Comparison of ENCODE assay signal across 20 cellular contexts in the genomic region with DNA sequence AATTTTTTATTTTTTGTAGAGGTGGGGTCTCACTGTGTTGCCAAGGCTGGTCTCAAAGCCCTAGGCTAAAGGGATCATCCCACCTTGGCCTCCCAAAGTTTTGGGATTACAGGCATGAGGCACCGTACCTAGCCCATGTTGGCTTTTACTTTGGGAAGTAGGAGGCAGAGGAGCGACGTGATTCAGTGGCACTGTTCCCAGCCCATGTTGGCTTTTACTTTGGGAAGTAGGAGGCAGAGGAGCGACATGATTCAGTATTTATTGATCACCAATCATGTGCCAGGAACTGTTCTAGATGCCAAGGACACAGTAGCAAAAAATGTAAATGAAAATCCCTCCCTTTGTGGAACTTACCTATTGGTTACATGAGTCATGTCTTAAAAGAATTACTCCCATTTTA. TPM values are rescaled to one million over a fixed set of nuclear protein-coding genes. Genes with fewer than 3 reads are reported as not detected.
DNase-seq lines count a peak whose midpoint lies in the region; ATAC-seq, FAIRE-seq and TF ChIP-seq lines count a peak whose summit lies in the region.
"Had no signal": no experiment of that assay in that cellular context is flagged by ENCODE, and none has a peak within 500 bp of the region (broad histone marks: within the 10 kb centered on the region; RNA-seq: fewer than 3 reads in every experiment).

No MANE protein-coding gene starts in this region.

- no peak overlapping the region for H3K27ac ChIP-seq in CD4-positive, CD25-positive, alpha-beta regulatory T cell (ENCODE audit: insufficient read depth, low read length, poor library complexity, severe bottlenecking)
- H3K27ac ChIP-seq in foreskin keratinocyte (peak overlapping the region; percentile 27), pancreas (no peak overlapping the region), mesendoderm (ENCODE audit: low read depth, low read length) (no peak overlapping the region), breast epithelium (no peak overlapping the region)
- H3K27ac ChIP-seq: 22Rv1, A549, C4-2B had no signal

- no peaks in the 10 kb centered on the region for H3K36me3 Mint-ChIP-seq in activated CD4-positive, alpha-beta T cell treated with anti-CD3 and anti-CD28 coated beads for 36 hours (ENCODE audit: low read depth)
- H3K36me3 Mint-ChIP-seq in CD4-positive, CD25-positive, alpha-beta regulatory T cell, result no peaks in the 10 kb centered on the region

- no peaks in the 10 kb centered on the region for H3K27me3 Mint-ChIP-seq in activated CD4-positive, alpha-beta T cell treated with anti-CD3 and anti-CD28 coated beads for 36 hours
- H3K27me3 Mint-ChIP-seq in CD4-positive, CD25-positive, alpha-beta regulatory T cell, result no peaks in the 10 kb centered on the region
- H3K27me3 Mint-ChIP-seq: CD4-positive, alpha-beta memory T cell had no signal

- H3K79me1 ChIP-seq in mesendoderm (ENCODE audit: low read length), result no peaks in the 10 kb centered on the region

- no peak overlapping the region for H2AK5ac ChIP-seq in mesendoderm (ENCODE audit: low read length)

- CTCF ChIA-PET in activated CD4-positive, alpha-beta T cell treated with anti-CD3 and anti-CD28 coated beads for 36 hours (lab: Charles Lee), result no interaction called here

- H3K4me1 ChIP-seq in CD4-positive, CD25-positive, alpha-beta regulatory T cell (ENCODE audit: control insufficient read depth, insufficient read depth, low read length, poor library complexity, severe bottlenecking), result peaks cover 8% of the 10 kb centered on the region
- H3K4me1 ChIP-seq in foreskin keratinocyte, result peaks cover 3% of the 10 kb centered on the region
- H3K4me1 ChIP-seq in pancreas, result no peaks in the 10 kb centered on the region
- H3K4me1 ChIP-seq in mesendoderm (ENCODE audit: control insufficient read depth, low read depth, low read length), result peaks cover 7% of the 10 kb centered on the region
- H3K4me1 ChIP-seq in breast epithelium, result no peaks in the 10 kb centered on the region
- H3K4me1 ChIP-seq: A549 had no signal

- no peak overlapping the region for H3K4me3 Mint-ChIP-seq in activated CD4-positive, alpha-beta T cell treated with anti-CD3 and anti-CD28 coated beads for 36 hours
- H3K4me3 Mint-ChIP-seq in CD4-positive, CD25-positive, alpha-beta regulatory T cell, result no peak overlapping the region
- H3K4me3 Mint-ChIP-seq: GM23338, HFFc6 had no signal

- POLR2A ChIA-PET in activated CD4-positive, alpha-beta T cell treated with anti-CD3 and anti-CD28 coated beads for 36 hours (lab: Charles Lee), result no interaction called here

- no peak overlapping the region for H4K8ac ChIP-seq in mesendoderm (ENCODE audit: low read depth, low read length)

- no peak overlapping the region for H3K4ac ChIP-seq in mesendoderm (ENCODE audit: low read depth, low read length)

- DNase-seq in activated CD4-positive, alpha-beta T cell treated with anti-CD3 and anti-CD28 coated beads for 36 hours, result no peak
- no peak for DNase-seq in activated CD4-positive, alpha-beta T cell treated with anti-CD3 and anti-CD28 coated beads, Interleukin-2, amount 50 U/mL, for 48 hours
- no peak for DNase-seq in CD4-positive, CD25-positive, alpha-beta regulatory T cell
- DNase-seq in foreskin keratinocyte, result no peak
- peak in 2 of 6 donors; percentile 6 to 52 for DNase-seq in pancreas
- DNase-seq in mesendoderm, result no peak
- no peak for DNase-seq in breast epithelium (ENCODE audit: low spot score in 2 of 2)
- DNase-seq: AML-193; Calu3; CD4-positive, alpha-beta memory T cell; DMS79 treated with DMSO at 0.1 percent for 48 hours; GF-D8; HFFc6 had no signal

- TF ChIP-seq CTCF in foreskin keratinocyte (conservative IDR thresholded peaks at IDR 0.05) (no peak), pancreas (IDR thresholded peaks at IDR 0.05) (no peak), breast epithelium (IDR thresholded peaks at IDR 0.05) (no peak)

- H3K9ac ChIP-seq in mesendoderm (ENCODE audit: low read length), result no peak overlapping the region

- H2BK5ac ChIP-seq in mesendoderm (ENCODE audit: low read length), result no peak overlapping the region

- H3K27me3 ChIP-seq in CD4-positive, CD25-positive, alpha-beta regulatory T cell (ENCODE audit: control insufficient read depth, insufficient read depth, low read length), result no peaks in the 10 kb centered on the region
- no peaks in the 10 kb centered on the region for H3K27me3 ChIP-seq in foreskin keratinocyte
- no peaks in the 10 kb centered on the region for H3K27me3 ChIP-seq in pancreas
- H3K27me3 ChIP-seq in mesendoderm (ENCODE audit: insufficient read depth, low read length, poor library complexity), result no peaks in the 10 kb centered on the region
- H3K27me3 ChIP-seq in breast epithelium, result no peaks in the 10 kb centered on the region

- peaks cover 16% of the 10 kb centered on the region for H3K4me1 Mint-ChIP-seq in activated CD4-positive, alpha-beta T cell treated with anti-CD3 and anti-CD28 coated beads for 36 hours
- peaks cover 10 to 14% (median 12%) of the 10 kb centered on the region in 4 donors for H3K4me1 Mint-ChIP-seq in CD4-positive, CD25-positive, alpha-beta regulatory T cell

- H3K79me2 ChIP-seq in mesendoderm (ENCODE audit: control insufficient read depth, insufficient read depth, low read length), result no peaks in the 10 kb centered on the region

- FAIRE-seq in pancreas (lab: Jason Lieb, UNC), result no peak
- FAIRE-seq: A549, H54 had no signal

- H3K18ac ChIP-seq in mesendoderm (ENCODE audit: low read length), result no peak overlapping the region

- WGBS in pancreas, 2 donors, result 22 to 38% methylated on average over 4 of the region's 4 CpGs
- WGBS in mesendoderm (ENCODE audit: extremely low coverage, insufficient coverage, low lambda C conversion rate), result no CpG with 5 or more reads among the region's 4 CpGs

- no peaks in the 10 kb centered on the region for H3K9me3 Mint-ChIP-seq in activated CD4-positive, alpha-beta T cell treated with anti-CD3 and anti-CD28 coated beads for 36 hours (ENCODE audit: low read depth)
- peaks cover 0 to 10% (median 0%) of the 10 kb centered on the region in 7 donors for H3K9me3 Mint-ChIP-seq in CD4-positive, CD25-positive, alpha-beta regulatory T cell
- H3K9me3 Mint-ChIP-seq: GM23338, HFFc6 had no signal

- H3K36me3 ChIP-seq in CD4-positive, CD25-positive, alpha-beta regulatory T cell (ENCODE audit: control insufficient read depth, insufficient read depth, low read length), result peaks cover 3% of the 10 kb centered on the region
- H3K36me3 ChIP-seq in pancreas, result no peaks in the 10 kb centered on the region
- no peaks in the 10 kb centered on the region for H3K36me3 ChIP-seq in mesendoderm (ENCODE audit: control insufficient read depth, insufficient read depth, low read length)
- no peaks in the 10 kb centered on the region for H3K36me3 ChIP-seq in breast epithelium

- H2BK15ac ChIP-seq in mesendoderm (replicated peaks; ENCODE audit: low read depth), result no peak overlapping the region

- H3K56ac ChIP-seq in mesendoderm (ENCODE audit: low read length), result no peak overlapping the region

- peak overlapping the region; percentile 4 for H3K4me3 ChIP-seq in CD4-positive, CD25-positive, alpha-beta regulatory T cell (ENCODE audit: low read depth, low read length)
- H3K4me3 ChIP-seq in pancreas, result no peak overlapping the region
- H3K4me3 ChIP-seq in mesendoderm (ENCODE audit: low read length), result no peak overlapping the region
- no peak overlapping the region for H3K4me3 ChIP-seq in breast epithelium
- H3K4me3 ChIP-seq: A549, GM23338 had no signal

- H3K9me3 ChIP-seq in CD4-positive, CD25-positive, alpha-beta regulatory T cell (ENCODE audit: control insufficient read depth in 2 of 2, low read length in 2 of 2), result no peaks in the 10 kb centered on the region
- H3K9me3 ChIP-seq in pancreas (no peaks in the 10 kb centered on the region), breast epithelium (no peaks in the 10 kb centered on the region)
- H3K9me3 ChIP-seq: A549 had no signal

- H4K5ac ChIP-seq in mesendoderm (ENCODE audit: low read length), result no peak overlapping the region

- peak overlapping the region; percentile 34 for H3K27ac Mint-ChIP-seq in activated CD4-positive, alpha-beta T cell treated with anti-CD3 and anti-CD28 coated beads for 36 hours
- H3K27ac Mint-ChIP-seq in CD4-positive, CD25-positive, alpha-beta regulatory T cell, result no peak overlapping the region
- H3K27ac Mint-ChIP-seq: CD4-positive, alpha-beta memory T cell; GM23338; HFFc6 had no signal

- ATAC-seq in activated CD4-positive, alpha-beta T cell treated with anti-CD3 and anti-CD28 coated beads for 36 hours, result no peak
- ATAC-seq in CD4-positive, CD25-positive, alpha-beta regulatory T cell (ENCODE audit: low read depth in 2 of 2), result no peak
- ATAC-seq in foreskin keratinocyte, result no peak
- ATAC-seq in pancreas, result peak in 3 of 4 donors; percentile 15 to 48 (median 35)
- ATAC-seq in HG03139 (IDR thresholded peaks at IDR 0.05; ENCODE audit: unreplicated experiment), result no peak
- ATAC-seq: A549, GM23338, HCT116 had no signal

- no peak overlapping the region for H3K4me2 ChIP-seq in mesendoderm (ENCODE audit: low read length)
- H3K4me2 ChIP-seq: A549, GM23338 had no signal

- H2BK120ac ChIP-seq in mesendoderm (ENCODE audit: low read depth, low read length), result no peak overlapping the region

- intact Hi-C loops in activated CD4-positive, alpha-beta T cell treated with anti-CD3 and anti-CD28 coated beads for 36 hours (cut with DNase I, micrococcal nuclease), result no loop called here
- intact Hi-C loops in pancreas (cut with DNase I), result no loop called here
- intact Hi-C loops in breast epithelium (cut with DNase I; ENCODE audit: low total_unique reads), result no loop called here

- no peak overlapping the region for H3K23ac ChIP-seq in mesendoderm (ENCODE audit: low read length)

- no peak for TF ChIP-seq POLR2A in breast epithelium (IDR thresholded peaks at IDR 0.05)

RNA-seq across cellular contexts. Expression of gene SNX24, which starts 18.3 kb away (rescaled TPM):
- 1 to 10 TPM; 4.0 to 4.9 TPM for total RNA-seq in activated CD4-positive, alpha-beta T cell treated with anti-CD3 and anti-CD28 coated beads for 36 hours
- 14.2 TPM for total RNA-seq in CD4-positive, CD25-positive, alpha-beta regulatory T cell
- polyA plus RNA-seq in CD4-positive, CD25-positive, alpha-beta regulatory T cell, result 10 to 100 TPM in 2 of 4 donors, 1 to 10 TPM in 2; 7.8 to 22.0 (median 10.1) TPM
- total RNA-seq in foreskin keratinocyte (23.5 and 29.9 TPM in 2 replicates), pancreas (10 to 100 TPM in 1 of 6 donors, 1 to 10 TPM in 5; 5.2 to 10.0 (median 7.1) TPM), breast epithelium (10 to 100 TPM; 13.1 to 18.4 (median 15.4) TPM)
- polyA plus RNA-seq in foreskin keratinocyte (20.2 and 24.4 TPM in 2 replicates), pancreas (1 to 10 TPM; 5.6 to 7.5 TPM)
- 15.8 TPM for polyA plus RNA-seq in mesendoderm (2013, experiment 1 of 2)
- polyA plus RNA-seq in mesendoderm (2013, experiment 2 of 2), result 14.4 TPM

Comparison
In these comparisons a context has a peak if more than half of its experiments do, and no peak if none do; other contexts are left out.
1. ATAC-seq: peak in pancreas (3 of 4); none in activated CD4-positive, alpha-beta T cell treated with anti-CD3 and anti-CD28 coated beads for 36 hours (single experiment), CD4-positive, CD25-positive, alpha-beta regulatory T cell (0 of 2), foreskin keratinocyte (single experiment) and HG03139 (single experiment).